ENCODE assay signal across 8 cellular contexts in genomic region chr9:108272350-108272899, GRCh38.
DNase-seq lines count a peak whose midpoint lies in the region; ATAC-seq, FAIRE-seq and TF ChIP-seq lines count a peak whose summit lies in the region.

No MANE protein-coding gene starts in this region.

- DNase-seq in ACHN (peak; percentile 54), NCI-H1105 treated with DMSO at 0.1 percent for 48 hours (lab: John Stamatoyannopoulos, UW) (peak; percentile 56), astrocyte (ENCODE audit: low read depth) (no peak), hepatic stellate cell (ENCODE audit: low spot score) (peak; percentile 19), gastrocnemius medialis (peak; percentile 6 to 50)

- H3K4me1 ChIP-seq in astrocyte (ENCODE audit: insufficient read depth, low read length), result peaks cover 9% of the 10 kb centered on the region
- peaks cover 9 to 13% of the 10 kb centered on the region in 2 donors for H3K4me1 ChIP-seq in gastrocnemius medialis

- H3K79me2 ChIP-seq in astrocyte (ENCODE audit: insufficient read depth, low read length), result no peaks in the 10 kb centered on the region

- no peak overlapping the region for H3K27ac ChIP-seq in astrocyte (ENCODE audit: low read depth, low read length)
- peak overlapping the region; percentile 41 to 65 (median 50) for H3K27ac ChIP-seq in gastrocnemius medialis

- peak overlapping the region; percentile 52 for H3K4me3 Mint-ChIP-seq in astrocyte (ENCODE audit: unreplicated experiment)

- intact Hi-C loops in gastrocnemius medialis (cut with DNase I; ENCODE audit: low total_unique reads), result loop anchor here (5.0 kb wide), 2 partner anchors 295 to 805 kb away; no protein-coding TSS in a partner anchor

- H3K36me3 Mint-ChIP-seq in astrocyte (ENCODE audit: low read depth, unreplicated experiment), result no peaks in the 10 kb centered on the region

- TF ChIP-seq POLR2A in gastrocnemius medialis (IDR thresholded peaks at IDR 0.05), result no peak

- peak overlapping the region; percentile 52 for H3K9ac ChIP-seq in astrocyte (ENCODE audit: low read length)

- TF ChIP-seq CTCF in astrocyte (IDR thresholded peaks at IDR 0.05; ENCODE audit: insufficient read depth, low read depth, low read length), result peak; percentile 34
- peak; percentile 32 to 71 (median 57) for TF ChIP-seq CTCF in gastrocnemius medialis (IDR thresholded peaks at IDR 0.05 in 4 of 5, conservative IDR thresholded peaks at IDR 0.05 in 1 of 5)

- H3K9me3 ChIP-seq in astrocyte (ENCODE audit: insufficient read depth, low read depth, low read length) (no peaks in the 10 kb centered on the region), gastrocnemius medialis (no peaks in the 10 kb centered on the region)

- H3K4me3 ChIP-seq in astrocyte (ENCODE audit: insufficient read depth, low read depth, low read length) (peak overlapping the region; percentile 19), gastrocnemius medialis (peak overlapping the region; percentile 2 to 33 (median 26))

- in situ Hi-C loops in ACHN (cut with HindIII; ENCODE audit: low pct_ligation_motif_present, low pct_unique_long_range_greater_than_20kb, low sequenced_read_pairs) (no loop called here), gastrocnemius medialis (cut with MboI; ENCODE audit: low sequenced_read_pairs in 4 of 4) (loop anchor here (5.0 to 25.0 kb wide), 4 partner anchors 795 to 810 kb away; no protein-coding TSS in a partner anchor)

- H3K4me1 Mint-ChIP-seq in astrocyte (ENCODE audit: low read depth, unreplicated experiment), result peaks cover 35% of the 10 kb centered on the region

- no peaks in the 10 kb centered on the region for H4K20me1 ChIP-seq in astrocyte (ENCODE audit: insufficient read depth, low read length)

- no peaks in the 10 kb centered on the region for H3K27me3 ChIP-seq in astrocyte (ENCODE audit: insufficient read depth, low read length)
- H3K27me3 ChIP-seq in gastrocnemius medialis, result no peaks in the 10 kb centered on the region

- no peaks in the 10 kb centered on the region for H3K36me3 ChIP-seq in astrocyte (ENCODE audit: insufficient read depth, low read length)
- no peaks in the 10 kb centered on the region for H3K36me3 ChIP-seq in gastrocnemius medialis

- peaks cover 11% of the 10 kb centered on the region for H3K27me3 Mint-ChIP-seq in astrocyte (ENCODE audit: low read depth, unreplicated experiment)

- no peak for FAIRE-seq in astrocyte (lab: Jason Lieb, UNC)

- ATAC-seq in GM18868 (IDR thresholded peaks at IDR 0.05; ENCODE audit: unreplicated experiment), result peak; percentile 59
- ATAC-seq in gastrocnemius medialis, result peak; percentile 59 to 87
- ATAC-seq in GM19328 (IDR thresholded peaks at IDR 0.05; ENCODE audit: unreplicated experiment), result no peak
- no peak for ATAC-seq in GM21825 (IDR thresholded peaks at IDR 0.05; ENCODE audit: unreplicated experiment)

- no peaks in the 10 kb centered on the region for H3K9me3 Mint-ChIP-seq in astrocyte (ENCODE audit: unreplicated experiment)

- peak overlapping the region; percentile 38 for H2AFZ ChIP-seq in astrocyte (ENCODE audit: low read depth, low read length)

- H3K27ac Mint-ChIP-seq in astrocyte (ENCODE audit: unreplicated experiment), result peak overlapping the region; percentile 97

- H3K4me2 ChIP-seq in astrocyte (ENCODE audit: low read length), result peak overlapping the region; percentile 79

Comparison
In these comparisons a context has a peak if more than half of its experiments do, and no peak if none do; other contexts are left out.
1. ATAC-seq: peak in GM18868 (single experiment) and gastrocnemius medialis (2 of 2); none in GM19328 (single experiment) and GM21825 (single experiment).